8 cellular contexts compared by ENCODE assay signal in the genomic region with DNA sequence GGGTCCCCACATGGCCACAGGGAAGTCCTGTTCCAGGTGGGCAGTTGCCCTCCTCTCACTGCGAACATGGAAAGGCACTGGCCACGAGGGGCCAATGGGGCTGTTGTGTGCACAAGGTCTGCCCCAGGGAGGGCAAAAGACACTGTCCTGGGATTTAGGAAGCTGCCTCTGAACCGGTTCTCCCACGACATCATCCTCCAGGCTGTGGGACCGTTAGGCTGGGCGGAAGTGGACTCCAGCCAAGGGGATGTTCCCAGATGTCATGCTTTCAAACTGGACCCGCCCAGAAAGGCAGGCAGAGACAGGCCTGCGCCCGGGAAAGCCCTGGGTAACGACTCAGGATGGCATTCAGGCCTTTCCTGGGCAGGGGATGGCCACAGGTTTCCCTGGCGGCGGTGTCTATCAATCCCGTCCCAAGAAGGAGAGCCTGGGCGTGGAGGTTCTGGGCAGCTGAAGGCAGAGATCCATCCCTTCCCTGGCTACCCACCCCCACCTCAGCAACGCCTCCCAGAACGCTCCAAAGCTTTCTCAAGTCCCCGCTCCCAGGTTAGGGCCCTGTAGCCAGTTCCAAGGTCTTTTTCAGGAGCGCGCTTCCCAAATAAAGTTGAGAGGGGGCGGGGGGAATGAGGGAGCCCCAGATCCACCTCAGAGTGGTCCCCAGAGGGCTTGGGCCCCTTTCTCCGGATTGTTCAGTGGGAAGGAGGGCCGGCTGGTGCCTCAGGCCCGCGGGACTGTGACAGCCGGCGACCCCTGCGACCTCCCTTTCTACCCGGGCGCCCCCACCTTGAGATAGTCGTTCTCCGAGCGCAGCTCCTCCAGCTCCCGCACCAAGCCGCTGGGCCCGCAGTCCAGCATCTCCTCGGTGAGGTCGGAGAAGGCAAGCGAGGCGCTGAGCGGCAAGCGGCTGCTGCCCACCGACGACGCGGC. TPM values are rescaled to one million over a fixed set of nuclear protein-coding genes. Genes with fewer than 3 reads are reported as not detected.
DNase-seq lines count a peak whose midpoint lies in the region; TF ChIP-seq lines count a peak whose summit lies in the region.

No MANE protein-coding gene starts in this region.

- TF ChIP-seq CTCF in BE2C (IDR thresholded peaks at IDR 0.05; ENCODE audit: low read depth, low read length) (no peak), HFF-Myc (IDR thresholded peaks at IDR 0.05; ENCODE audit: low read depth, low read length, missing control alignments) (no peak), RWPE1 (conservative IDR thresholded peaks at IDR 0.05; ENCODE audit: low read depth) (no peak), liver (IDR thresholded peaks at IDR 0.05; ENCODE audit: low read depth, low read length, missing input control) (no peak)

- H3K4me3 ChIP-seq in BE2C (ENCODE audit: low read depth, low read length) (peak overlapping the region; percentile 90), HFF-Myc (replicated peaks; ENCODE audit: low read depth, low read length) (peak overlapping the region; percentile 84), liver (ENCODE audit: low read depth in 1 of 3, low read length in 3 of 3) (peak overlapping the region in 2 of 3 donors; percentile 23 to 62)

- H3K9ac ChIP-seq in liver (ENCODE audit: low read depth in 1 of 2, low read length in 2 of 2), result no peak overlapping the region

- 21% methylated on average over 45 of the region's 45 CpGs for WGBS in liver

- H3K9me3 ChIP-seq in BE2C (no peaks in the 10 kb centered on the region), liver (ENCODE audit: control insufficient read depth in 4 of 4, low read length in 3 of 4) (no peaks in the 10 kb centered on the region)

- no peaks in the 10 kb centered on the region for H3K4me1 ChIP-seq in BE2C
- peaks cover 3 to 17% (median 4%) of the 10 kb centered on the region in 4 donors for H3K4me1 ChIP-seq in liver (ENCODE audit: control insufficient read depth in 4 of 4, insufficient read depth in 4 of 4, low read length in 3 of 4)

- CTCF ChIA-PET in RWPE1 (lab: Yijun Ruan, JAX), result interaction anchor here (0.5 to 2.9 kb wide), 13 partner anchors 8 to 901 kb away, joined by 3 to 16 read pairs (median 4); no protein-coding TSS in a partner anchor

- H3K27ac ChIP-seq in RWPE1 (peak overlapping the region; percentile 99), liver (ENCODE audit: low read depth in 1 of 2, low read length in 2 of 2) (peak overlapping the region; percentile 58 to 67)

- no peaks in the 10 kb centered on the region for H3K27me3 ChIP-seq in BE2C
- H3K27me3 ChIP-seq in liver (ENCODE audit: control insufficient read depth in 4 of 4, insufficient read depth in 4 of 4, low read length in 3 of 4), result no peaks in the 10 kb centered on the region

- H3K36me3 ChIP-seq in BE2C (peaks cover 10% of the 10 kb centered on the region), liver (ENCODE audit: control insufficient read depth in 4 of 4, insufficient read depth in 3 of 4, low read depth in 1 of 4, low read length in 3 of 4) (no peaks in the 10 kb centered on the region)

- POLR2A ChIA-PET in RWPE1 (lab: Yijun Ruan, JAX; ENCODE audit: low non-redundant PET), result interaction anchor here (0.5 to 1.1 kb wide), 8 partner anchors 13 to 473 kb away, joined by 3 to 7 read pairs (median 4); no protein-coding TSS in a partner anchor

- TF ChIP-seq RAD21 in liver (IDR thresholded peaks at IDR 0.05), result peak in 1 of 2 donors; percentile 34

- DNase-seq in BE2C (peak; percentile 88), HFF-Myc (ENCODE audit: extremely low read depth, low read depth) (peak; percentile 88), RWPE1 (ENCODE audit: low spot score) (peak; percentile 100), dermis microvascular lymphatic vessel endothelial cell (ENCODE audit: low read depth in 2 of 2) (peak; percentile 49 to 71), stromal cell of bone marrow (ENCODE audit: low read depth) (peak; percentile 83), NCI-H1048 (lab: John Stamatoyannopoulos, UW) (no peak), cortex of kidney (lab: John Stamatoyannopoulos, UW) (no peak)

TF ChIP-seq in liver, 16 proteins besides CTCF, POLR2A, EP300 and RAD21:
- TF ChIP-seq GABPA (IDR thresholded peaks at IDR 0.05 in 1 of 2, conservative IDR thresholded peaks at IDR 0.05 in 1 of 2), result peak in 1 of 2 donors; percentile 42
- TF ChIP-seq, protein P1, sequence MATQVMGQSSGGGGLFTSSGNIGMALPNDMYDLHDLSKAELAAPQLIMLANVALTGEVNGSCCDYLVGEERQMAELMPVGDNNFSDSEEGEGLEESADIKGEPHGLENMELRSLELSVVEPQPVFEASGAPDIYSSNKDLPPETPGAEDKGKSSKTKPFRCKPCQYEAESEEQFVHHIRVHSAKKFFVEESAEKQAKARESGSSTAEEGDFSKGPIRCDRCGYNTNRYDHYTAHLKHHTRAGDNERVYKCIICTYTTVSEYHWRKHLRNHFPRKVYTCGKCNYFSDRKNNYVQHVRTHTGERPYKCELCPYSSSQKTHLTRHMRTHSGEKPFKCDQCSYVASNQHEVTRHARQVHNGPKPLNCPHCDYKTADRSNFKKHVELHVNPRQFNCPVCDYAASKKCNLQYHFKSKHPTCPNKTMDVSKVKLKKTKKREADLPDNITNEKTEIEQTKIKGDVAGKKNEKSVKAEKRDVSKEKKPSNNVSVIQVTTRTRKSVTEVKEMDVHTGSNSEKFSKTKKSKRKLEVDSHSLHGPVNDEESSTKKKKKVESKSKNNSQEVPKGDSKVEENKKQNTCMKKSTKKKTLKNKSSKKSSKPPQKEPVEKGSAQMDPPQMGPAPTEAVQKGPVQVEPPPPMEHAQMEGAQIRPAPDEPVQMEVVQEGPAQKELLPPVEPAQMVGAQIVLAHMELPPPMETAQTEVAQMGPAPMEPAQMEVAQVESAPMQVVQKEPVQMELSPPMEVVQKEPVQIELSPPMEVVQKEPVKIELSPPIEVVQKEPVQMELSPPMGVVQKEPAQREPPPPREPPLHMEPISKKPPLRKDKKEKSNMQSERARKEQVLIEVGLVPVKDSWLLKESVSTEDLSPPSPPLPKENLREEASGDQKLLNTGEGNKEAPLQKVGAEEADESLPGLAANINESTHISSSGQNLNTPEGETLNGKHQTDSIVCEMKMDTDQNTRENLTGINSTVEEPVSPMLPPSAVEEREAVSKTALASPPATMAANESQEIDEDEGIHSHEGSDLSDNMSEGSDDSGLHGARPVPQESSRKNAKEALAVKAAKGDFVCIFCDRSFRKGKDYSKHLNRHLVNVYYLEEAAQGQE (IDR thresholded peaks at IDR 0.05), result no peak
- TF ChIP-seq NR2F2 (IDR thresholded peaks at IDR 0.05), result no peak
- TF ChIP-seq, protein P2, sequence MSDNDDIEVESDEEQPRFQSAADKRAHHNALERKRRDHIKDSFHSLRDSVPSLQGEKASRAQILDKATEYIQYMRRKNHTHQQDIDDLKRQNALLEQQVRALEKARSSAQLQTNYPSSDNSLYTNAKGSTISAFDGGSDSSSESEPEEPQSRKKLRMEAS (IDR thresholded peaks at IDR 0.05), result no peak
- no peak for TF ChIP-seq EGR1 (IDR thresholded peaks at IDR 0.05; ENCODE audit: low read depth in 2 of 2)
- TF ChIP-seq, protein P3, sequence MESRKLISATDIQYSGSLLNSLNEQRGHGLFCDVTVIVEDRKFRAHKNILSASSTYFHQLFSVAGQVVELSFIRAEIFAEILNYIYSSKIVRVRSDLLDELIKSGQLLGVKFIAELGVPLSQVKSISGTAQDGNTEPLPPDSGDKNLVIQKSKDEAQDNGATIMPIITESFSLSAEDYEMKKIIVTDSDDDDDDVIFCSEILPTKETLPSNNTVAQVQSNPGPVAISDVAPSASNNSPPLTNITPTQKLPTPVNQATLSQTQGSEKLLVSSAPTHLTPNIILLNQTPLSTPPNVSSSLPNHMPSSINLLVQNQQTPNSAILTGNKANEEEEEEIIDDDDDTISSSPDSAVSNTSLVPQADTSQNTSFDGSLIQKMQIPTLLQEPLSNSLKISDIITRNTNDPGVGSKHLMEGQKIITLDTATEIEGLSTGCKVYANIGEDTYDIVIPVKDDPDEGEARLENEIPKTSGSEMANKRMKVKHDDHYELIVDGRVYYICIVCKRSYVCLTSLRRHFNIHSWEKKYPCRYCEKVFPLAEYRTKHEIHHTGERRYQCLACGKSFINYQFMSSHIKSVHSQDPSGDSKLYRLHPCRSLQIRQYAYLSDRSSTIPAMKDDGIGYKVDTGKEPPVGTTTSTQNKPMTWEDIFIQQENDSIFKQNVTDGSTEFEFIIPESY (IDR thresholded peaks at IDR 0.05), result no peak
- no peak for TF ChIP-seq HNF4G (IDR thresholded peaks at IDR 0.05)

RNA-seq across cellular contexts. Expression of a gene that starts 13.8 kb away (rescaled TPM):
- polyA plus RNA-seq in BE2C (2012; ENCODE audit: insufficient read depth, insufficient read length, low read depth), result not detected
- total RNA-seq in dermis microvascular lymphatic vessel endothelial cell (0.13 TPM in 2 replicates), liver (under 1 TPM in 1 of 2 donors, not detected in 1; 0.33 TPM)
- under 1 TPM; 0.05 to 0.08 TPM for polyA plus RNA-seq in liver

Comparison
In these comparisons a context has a peak if more than half of its experiments do, and no peak if none do; other contexts are left out.
1. DNase-seq: peak in BE2C (single experiment), HFF-Myc (single experiment), RWPE1 (single experiment), dermis microvascular lymphatic vessel endothelial cell (2 of 2) and stromal cell of bone marrow (single experiment); none in NCI-H1048 (single experiment) and cortex of kidney (single experiment).
2. Peak in every context shown above with its lines, with median percentiles within 50 percentile points of each other: H3K4me3 ChIP-seq.